ENCODE assay signal across 10 cellular contexts in the genomic region with DNA sequence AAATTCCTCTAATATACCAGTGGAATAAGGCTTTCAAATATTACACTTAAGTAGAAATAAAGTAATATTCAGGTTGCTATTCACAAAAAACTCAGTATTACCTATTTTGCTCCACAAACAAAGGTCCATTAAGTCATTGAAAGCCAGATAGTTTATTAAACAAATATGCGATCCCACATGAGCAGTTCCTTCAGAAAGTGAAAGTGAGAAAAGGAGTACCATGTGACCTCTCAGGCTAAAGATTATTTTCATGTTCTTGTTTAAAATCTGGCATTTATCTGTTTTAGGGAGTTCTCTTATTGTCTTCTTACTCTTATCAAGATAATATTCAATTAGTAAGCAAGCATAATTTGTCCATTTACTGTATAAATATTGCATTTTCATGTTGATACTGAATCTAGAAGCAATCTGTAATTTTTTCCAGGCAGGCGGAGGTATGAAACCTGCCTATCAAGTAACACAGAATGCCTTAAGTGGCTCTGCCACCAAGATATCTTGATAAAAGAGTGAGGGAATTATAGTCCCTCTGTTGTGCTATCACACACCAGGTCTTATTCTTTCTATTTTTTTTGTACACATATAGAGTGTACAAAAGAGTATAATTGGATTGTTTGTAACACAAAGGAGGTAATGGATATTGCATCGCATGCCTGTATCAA. TPM values are rescaled to one million over a fixed set of nuclear protein-coding genes. Genes with fewer than 3 reads are reported as not detected.
A peak's percentile ranks its signal among the peaks of the same experiment; 100 is the strongest.
DNase-seq lines count a peak whose midpoint lies in the region; ATAC-seq and TF ChIP-seq lines count a peak whose summit lies in the region.
"Had no signal": no experiment of that assay in that cellular context is flagged by ENCODE, and none has a peak within 500 bp of the region (broad histone marks: within the 10 kb centered on the region; RNA-seq: fewer than 3 reads in every experiment).

No MANE protein-coding gene starts in this region.

- no peaks in the 10 kb centered on the region for H3K36me3 Mint-ChIP-seq in activated T-cell treated with anti-CD3 and anti-CD28 coated beads, Interleukin-2, amount 50 U/mL, for 4 hours (ENCODE audit: insufficient read depth)
- H3K36me3 Mint-ChIP-seq in effector memory CD8-positive, alpha-beta T cell (ENCODE audit: insufficient read depth): no peaks in the 10 kb centered on the region

- TF ChIP-seq CTCF in fibroblast of mammary gland (conservative IDR thresholded peaks at IDR 0.05; ENCODE audit: control insufficient read depth, insufficient read depth, low read depth, low read length) (no peak), suprapubic skin (IDR thresholded peaks at IDR 0.05) (no peak)

- peaks cover 3% of the 10 kb centered on the region for H3K4me1 ChIP-seq in suprapubic skin

- H3K9me3 Mint-ChIP-seq in activated T-cell treated with anti-CD3 and anti-CD28 coated beads, Interleukin-2, amount 50 U/mL, for 4 hours: no peaks in the 10 kb centered on the region
- H3K9me3 Mint-ChIP-seq in effector memory CD8-positive, alpha-beta T cell: no peaks in the 10 kb centered on the region

- no peak for TF ChIP-seq POLR2A in suprapubic skin (IDR thresholded peaks at IDR 0.05)

- no peak overlapping the region for H3K27ac ChIP-seq in suprapubic skin

- H3K36me3 ChIP-seq in suprapubic skin: no peaks in the 10 kb centered on the region

- H3K27ac Mint-ChIP-seq in effector memory CD8-positive, alpha-beta T cell: no peak overlapping the region

- H3K4me3 ChIP-seq in fibroblast of mammary gland (ENCODE audit: control insufficient read depth, low read depth, low read length): no peak overlapping the region
- peak overlapping the region; percentile 21 for H3K4me3 ChIP-seq in suprapubic skin

- WGBS in suprapubic skin: 61% methylated on average over 3 of the region's 3 CpGs

- H3K4me1 Mint-ChIP-seq in activated T-cell treated with anti-CD3 and anti-CD28 coated beads, Interleukin-2, amount 50 U/mL, for 4 hours (ENCODE audit: low read depth): peaks cover 7% of the 10 kb centered on the region
- H3K4me1 Mint-ChIP-seq in effector memory CD8-positive, alpha-beta T cell (ENCODE audit: low read depth in 2 of 2): no peaks in the 10 kb centered on the region

- H3K27me3 Mint-ChIP-seq in activated T-cell treated with anti-CD3 and anti-CD28 coated beads, Interleukin-2, amount 50 U/mL, for 4 hours (ENCODE audit: low read depth): no peaks in the 10 kb centered on the region
- H3K27me3 Mint-ChIP-seq in effector memory CD8-positive, alpha-beta T cell: peaks cover 0 to 6% of the 10 kb centered on the region in 2 donors

- no peak for DNase-seq in activated T-cell treated with anti-CD3 and anti-CD28 coated beads, Interleukin-2, amount 50 U/mL, for 4 hours
- DNase-seq in activated T-cell treated with anti-CD3 and anti-CD28 coated beads, Interleukin-2, amount 50 U/mL, for 1 hour: no peak
- DNase-seq in HT1080 (ENCODE audit: low read depth) (peak; percentile 43), fibroblast of mammary gland (ENCODE audit: low read depth) (peak; percentile 30), suprapubic skin (ENCODE audit: low spot score in 2 of 2) (no peak), SKM-1 treated with dmso at 0.1 percent for 144 hours (lab: John Stamatoyannopoulos, UW; ENCODE audit: unreplicated experiment) (no peak), posterior vena cava (ENCODE audit: low spot score) (no peak)
- DNase-seq in effector memory CD8-positive, alpha-beta T cell: no peak

- H3K4me3 Mint-ChIP-seq in activated T-cell treated with anti-CD3 and anti-CD28 coated beads, Interleukin-2, amount 50 U/mL, for 4 hours: peak overlapping the region; percentile 16
- H3K4me3 Mint-ChIP-seq in effector memory CD8-positive, alpha-beta T cell: no peak overlapping the region

- intact Hi-C loops in posterior vena cava (cut with DNase I): no loop called here

- no peaks in the 10 kb centered on the region for H3K9me3 ChIP-seq in suprapubic skin

- no peak for ATAC-seq in activated T-cell treated with anti-CD3 and anti-CD28 coated beads, Interleukin-2, amount 50 U/mL, for 4 hours
- ATAC-seq in effector memory CD8-positive, alpha-beta T cell (replicated peaks): no peak

- H3K27me3 ChIP-seq in suprapubic skin: no peaks in the 10 kb centered on the region

- TF ChIP-seq EP300 in suprapubic skin (IDR thresholded peaks at IDR 0.05): no peak

RNA-seq across cellular contexts. Expression of a gene that starts 20.1 kb away (rescaled TPM):
- total RNA-seq in activated T-cell treated with anti-CD3 and anti-CD28 coated beads, Interleukin-2, amount 50 U/mL, for 4 hours: not detected
- not detected in 2 replicates for total RNA-seq in HT1080 (2014; rRNA removed; shearing (Covaris generic))
- not detected in 2 replicates for polyA plus RNA-seq in HT1080 (2015; cell fraction: cytosol; rRNA removed)
- not detected in 2 replicates for polyA plus RNA-seq in HT1080 (2015; cell fraction: nucleus; rRNA removed)
- not detected for total RNA-seq in suprapubic skin
- total RNA-seq in posterior vena cava: not detected
- total RNA-seq: mononuclear cell; T-helper 1 cell treated with Interleukin-12 subunit alpha and Interleukin-12 subunit beta and Interleukin-4 antibody, amounts not matched to agents 30 ng/mL and 1 ng/mL, for 36 hours had no signal

Comparison
In these comparisons a context has a peak if more than half of its experiments do, and no peak if none do; other contexts are left out.
1. DNase-seq: peak in HT1080 (single experiment) and fibroblast of mammary gland (single experiment); none in activated T-cell treated with anti-CD3 and anti-CD28 coated beads, Interleukin-2, amount 50 U/mL, for 4 hours (single experiment), activated T-cell treated with anti-CD3 and anti-CD28 coated beads, Interleukin-2, amount 50 U/mL, for 1 hour (single experiment), suprapubic skin (0 of 2), SKM-1 treated with dmso at 0.1 percent for 144 hours (single experiment), effector memory CD8-positive, alpha-beta T cell (0 of 3) and posterior vena cava (single experiment).